ENCODE assay signal across 10 cellular contexts in the genomic region with DNA sequence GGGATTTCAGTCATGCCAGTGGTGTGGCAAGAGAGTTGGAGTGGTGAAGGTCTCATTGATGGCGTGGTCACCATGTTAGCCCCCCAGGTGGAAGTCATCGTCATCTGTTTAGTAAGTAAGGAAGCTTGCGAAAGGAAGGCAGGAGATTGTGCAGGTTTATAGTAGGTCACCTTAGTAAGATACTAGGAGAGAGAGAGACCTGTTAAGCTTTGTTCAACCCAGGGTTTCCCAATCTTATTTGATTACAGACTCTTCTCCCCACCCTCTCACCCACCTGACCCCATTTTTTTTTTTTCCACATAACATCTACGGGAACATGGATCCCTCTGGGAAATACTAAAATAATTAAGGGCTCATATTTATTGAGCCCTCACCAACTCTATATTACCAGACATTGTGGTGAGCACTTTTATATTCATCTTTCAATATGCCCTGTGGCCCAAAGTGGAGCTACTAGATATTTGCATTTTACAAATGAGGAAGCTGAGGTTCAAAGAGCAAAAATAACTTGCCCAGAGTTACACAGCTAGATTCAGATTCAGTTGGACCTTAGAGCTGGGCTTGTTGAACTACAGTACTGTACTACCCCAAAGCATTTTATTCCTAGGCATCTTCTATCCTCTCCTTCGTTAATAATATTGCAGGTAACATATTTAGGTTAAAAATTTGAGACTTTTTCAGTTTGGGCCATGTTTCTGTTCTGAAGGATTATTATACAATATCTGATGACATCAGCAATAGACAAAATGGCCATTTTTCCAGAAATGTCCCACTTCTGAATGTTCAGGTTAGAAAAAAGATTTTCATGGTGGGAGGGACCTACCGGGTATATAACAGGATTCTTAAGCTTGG. TPM values are rescaled to one million over a fixed set of nuclear protein-coding genes. Genes with fewer than 3 reads are reported as not detected.
DNase-seq lines count a peak whose midpoint lies in the region; ATAC-seq and TF ChIP-seq lines count a peak whose summit lies in the region.
"Had no signal": no experiment of that assay in that cellular context is flagged by ENCODE, and none has a peak within 500 bp of the region (broad histone marks: within the 10 kb centered on the region; RNA-seq: fewer than 3 reads in every experiment).

No MANE protein-coding gene starts in this region.

- TF ChIP-seq CTCF in MM.1S (IDR thresholded peaks at IDR 0.05; ENCODE audit: low read length) = no peak

- no peak overlapping the region for H3K4me2 ChIP-seq in MM.1S (ENCODE audit: low read depth, low read length)

- no peak overlapping the region for H3K9ac ChIP-seq in MM.1S (ENCODE audit: low read length)

- no peak overlapping the region for H2AFZ ChIP-seq in MM.1S (ENCODE audit: low read length)

- no peaks in the 10 kb centered on the region for H3K9me3 Mint-ChIP-seq in memory B cell

- peaks cover 9% of the 10 kb centered on the region for H3K36me3 Mint-ChIP-seq in memory B cell

- H3K4me1 Mint-ChIP-seq in memory B cell = peaks cover 22% of the 10 kb centered on the region

- no peaks in the 10 kb centered on the region for H3K9me3 ChIP-seq in MM.1S (replicated peaks; ENCODE audit: insufficient read depth, low read length)

- no peaks in the 10 kb centered on the region for H3K4me1 ChIP-seq in MM.1S (ENCODE audit: low read length)

- no peak overlapping the region for H3K4me3 ChIP-seq in MM.1S (ENCODE audit: low read length)

- H3K9me2 ChIP-seq in MM.1S (replicated peaks; ENCODE audit: insufficient read depth, low read length) = no peaks in the 10 kb centered on the region

- no peaks in the 10 kb centered on the region for H3K27me3 ChIP-seq in MM.1S (replicated peaks; ENCODE audit: insufficient read depth, low read length)

- DNase-seq in memory B cell (ENCODE audit: low spot score in 2 of 2) (peak in 1 of 2 donors; percentile 29), G401 (ENCODE audit: low spot score) (no peak), DMS114 treated with DMSO at 0.1 percent for 48 hours (lab: John Stamatoyannopoulos, UW; ENCODE audit: unreplicated experiment) (no peak), MM.1S (no peak)
- DNase-seq in activated naive CD4-positive, alpha-beta T cell treated with anti-CD3 and anti-CD28 coated beads, Interleukin-2, amount 50 U/mL, for 16 hours = no peak
- DNase-seq: GF-D8, hypothalamus had no signal

- H3F3A ChIP-seq in MM.1S (ENCODE audit: insufficient read depth, low read length) = no peaks in the 10 kb centered on the region

- no peaks in the 10 kb centered on the region for H4K20me1 ChIP-seq in MM.1S (ENCODE audit: insufficient read depth, low read length)

- no peak overlapping the region for H3K27ac ChIP-seq in MM.1S (ENCODE audit: low read length)

- peak overlapping the region; percentile 47 for H3K4me3 Mint-ChIP-seq in memory B cell

- H3K36me3 ChIP-seq in MM.1S (replicated peaks; ENCODE audit: insufficient read depth, low read length) = no peaks in the 10 kb centered on the region

- no peaks in the 10 kb centered on the region for H3K79me2 ChIP-seq in MM.1S (ENCODE audit: low read length)

- peak overlapping the region; percentile 67 for H3K27ac Mint-ChIP-seq in memory B cell

- in situ Hi-C loops in G401 (cut with HindIII; ENCODE audit: low sequenced_read_pairs) = no loop called here

- H3K27me3 Mint-ChIP-seq in memory B cell = no peaks in the 10 kb centered on the region

- ATAC-seq in GM18873 (IDR thresholded peaks at IDR 0.05; ENCODE audit: low FRiP score, unreplicated experiment) (peak; percentile 91), HG02610 (IDR thresholded peaks at IDR 0.05; ENCODE audit: unreplicated experiment) (peak; percentile 92), HG03558 (IDR thresholded peaks at IDR 0.05; ENCODE audit: extremely low read depth, unreplicated experiment) (peak; percentile 83), memory B cell (ENCODE audit: low read depth) (peak; percentile 97)

RNA-seq across cellular contexts. Expression of a gene that starts 13.2 kb away (rescaled TPM):
- 61.2 and 65.0 TPM in 2 replicates for total RNA-seq in G401 (2014; rRNA removed; shearing (Covaris generic))

RNA-seq across cellular contexts. Expression of a gene that starts 32.5 kb away (rescaled TPM):
- total RNA-seq in G401 (2014; rRNA removed; shearing (Covaris generic)) = 8.5 and 24.5 TPM in 2 replicates
